Comparison of ENCODE assay signal across 9 cellular contexts in genomic region chr11:942853-943252, GRCh38. TPM values are rescaled to one million over a fixed set of nuclear protein-coding genes. Genes with fewer than 3 reads are reported as not detected.
A peak's percentile ranks its signal among the peaks of the same experiment; 100 is the strongest.
DNase-seq lines count a peak whose midpoint lies in the region; TF ChIP-seq lines count a peak whose summit lies in the region.
"Had no signal": no experiment of that assay in that cellular context is flagged by ENCODE, and none has a peak within 500 bp of the region (broad histone marks: within the 10 kb centered on the region; RNA-seq: fewer than 3 reads in every experiment).

No MANE protein-coding gene starts in this region.

- peaks cover 15% of the 10 kb centered on the region for H3K4me1 ChIP-seq in NT2/D1 (ENCODE audit: insufficient read depth, insufficient read length)
- H3K4me1 ChIP-seq in esophagus muscularis mucosa, result peaks cover 35 to 72% (median 52%) of the 10 kb centered on the region in 4 donors

- no peaks in the 10 kb centered on the region for H3K9me3 Mint-ChIP-seq in endothelial cell (ENCODE audit: unreplicated experiment)

- H3K9me3 ChIP-seq in NT2/D1 (ENCODE audit: insufficient read depth, low read length), result 0 out of 2 replicates have a peak, but pooled peaks cover 3% of the 10 kb centered on the region
- no peaks in the 10 kb centered on the region for H3K9me3 ChIP-seq in esophagus muscularis mucosa

- no peak overlapping the region for H3K27ac ChIP-seq in esophagus muscularis mucosa (replicated peaks in 1 of 4)

- H3K36me3 ChIP-seq in NT2/D1 (ENCODE audit: insufficient read depth, insufficient read length, low read length), result peaks cover 25% of the 10 kb centered on the region
- H3K36me3 ChIP-seq in esophagus muscularis mucosa, result peaks cover 3 to 28% (median 21%) of the 10 kb centered on the region in 4 donors

- H3K9ac ChIP-seq in NT2/D1 (ENCODE audit: insufficient read length, low read depth), result peak overlapping the region; percentile 5

- DNase-seq in AG20443 (ENCODE audit: low spot score) (peak; percentile 31), NT2/D1 (ENCODE audit: low read depth, low spot score) (no peak), endothelial cell (ENCODE audit: low spot score) (no peak), myocyte (ENCODE audit: low read depth) (peak; percentile 23), DMS153 treated with DMSO at 0.1 percent for 48 hours (lab: John Stamatoyannopoulos, UW; ENCODE audit: unreplicated experiment) (no peak), DMS79 treated with DMSO at 0.1 percent for 48 hours (lab: John Stamatoyannopoulos, UW) (no peak), esophagus muscularis mucosa (ENCODE audit: extremely low spot score) (no peak)
- no peak for DNase-seq in stimulated activated CD4-positive, alpha-beta T cell treated with anti-CD3 and anti-CD28 coated beads, Interleukin-2, amount 100 ng/mL, for 24 hours
- DNase-seq: NCI-H1436 had no signal

- H3K36me3 Mint-ChIP-seq in endothelial cell (ENCODE audit: low read depth, unreplicated experiment), result peaks cover 48% of the 10 kb centered on the region

- intact Hi-C loops in esophagus muscularis mucosa (cut with DNase I), result no loop called here

- peak overlapping the region; percentile 80 for H3K27ac Mint-ChIP-seq in endothelial cell (ENCODE audit: unreplicated experiment)

- H3K4me1 Mint-ChIP-seq in endothelial cell (ENCODE audit: unreplicated experiment), result peaks cover 64% of the 10 kb centered on the region

- H3K27me3 Mint-ChIP-seq in endothelial cell (ENCODE audit: unreplicated experiment), result peaks cover 12% of the 10 kb centered on the region

- no peak for TF ChIP-seq POLR2A in esophagus muscularis mucosa (IDR thresholded peaks at IDR 0.05; ENCODE audit: low read depth)

- TF ChIP-seq EP300 in esophagus muscularis mucosa (IDR thresholded peaks at IDR 0.05), result no peak

- H3K4me3 ChIP-seq in NT2/D1 (ENCODE audit: insufficient read length, low read depth), result no peak overlapping the region
- no peak overlapping the region for H3K4me3 ChIP-seq in esophagus muscularis mucosa

- no peaks in the 10 kb centered on the region for H3K27me3 ChIP-seq in NT2/D1 (ENCODE audit: insufficient read depth, insufficient read length)
- H3K27me3 ChIP-seq in esophagus muscularis mucosa, result no peaks in the 10 kb centered on the region

- TF ChIP-seq CTCF in endothelial cell (IDR thresholded peaks at IDR 0.05; ENCODE audit: unreplicated experiment) (no peak), esophagus muscularis mucosa (IDR thresholded peaks at IDR 0.05) (no peak)

- 66% methylated on average over 10 of the region's 10 CpGs for WGBS in esophagus muscularis mucosa

- peak overlapping the region; percentile 89 for H3K4me3 Mint-ChIP-seq in endothelial cell (ENCODE audit: unreplicated experiment)

RNA-seq across cellular contexts. Expression of gene AP2A2, which starts 17.2 kb away (rescaled TPM):
- total RNA-seq in endothelial cell (ENCODE audit: unreplicated experiment) (287 TPM), myocyte (26.2 and 26.9 TPM in 2 replicates), esophagus muscularis mucosa (10 to 100 TPM; 49.5 to 82.6 (median 72.2) TPM)
- polyA plus RNA-seq in myocyte (2012), result 58.1 TPM

RNA-seq across cellular contexts. Expression of gene CHID1, which starts 32.2 kb away (rescaled TPM):
- total RNA-seq in endothelial cell (ENCODE audit: unreplicated experiment) (69.3 TPM), myocyte (50.7 and 57.6 TPM in 2 replicates), esophagus muscularis mucosa (10 to 100 TPM; 37.4 to 55.4 (median 47.2) TPM)
- 154 TPM for polyA plus RNA-seq in myocyte (2012)

Comparison
In these comparisons a context has a peak if more than half of its experiments do, and no peak if none do; other contexts are left out.
1. DNase-seq: peak in AG20443 (single experiment) and myocyte (single experiment); none in NT2/D1 (single experiment), endothelial cell (single experiment), stimulated activated CD4-positive, alpha-beta T cell treated with anti-CD3 and anti-CD28 coated beads, Interleukin-2, amount 100 ng/mL, for 24 hours (0 of 2), DMS153 treated with DMSO at 0.1 percent for 48 hours (single experiment), DMS79 treated with DMSO at 0.1 percent for 48 hours (single experiment) and esophagus muscularis mucosa (single experiment).